ENCODE assay signal across 8 cellular contexts in genomic region chr2:172931256-172931894, GRCh38.
DNase-seq lines count a peak whose midpoint lies in the region; ATAC-seq, FAIRE-seq and TF ChIP-seq lines count a peak whose summit lies in the region.

No MANE protein-coding gene starts in this region.

- no peaks in the 10 kb centered on the region for H3K9me3 Mint-ChIP-seq in Caco-2 (ENCODE audit: unreplicated experiment)

- H2AFZ ChIP-seq in SK-N-SH (ENCODE audit: low read depth) = peak overlapping the region; percentile 81

- DNase-seq in HT-29 (ENCODE audit: low spot score) (peak; percentile 34), SK-N-SH (peak; percentile 59), cardiac muscle cell (ENCODE audit: low read depth in 1 of 2, low spot score in 1 of 2) (peak; percentile 7 to 76), smooth muscle cell of the brain vasculature (ENCODE audit: low read depth, low spot score) (peak; percentile 44), Caco-2 (no peak), D721Med (ENCODE audit: insufficient read length, low spot score) (no peak), anterior cingulate cortex (lab: John Stamatoyannopoulos, UW) (no peak)

- TF ChIP-seq CTCF in SK-N-SH (IDR thresholded peaks at IDR 0.05) (no peak), cardiac muscle cell (IDR thresholded peaks at IDR 0.05; ENCODE audit: low read depth, low read length) (no peak), Caco-2 (IDR thresholded peaks at IDR 0.05; ENCODE audit: insufficient read depth in 1 of 2, low read depth in 1 of 2, low read length in 1 of 2, severe bottlenecking in 1 of 2, unreplicated experiment in 1 of 2) (no peak), D721Med (IDR thresholded peaks at IDR 0.05; ENCODE audit: insufficient read depth, missing control alignments) (no peak)

- BruUV-seq in Caco-2 (replicated peaks; lab: Mats Ljungman, UMichigan) = no TSS peak

- H3F3A ChIP-seq in SK-N-SH (replicated peaks; ENCODE audit: insufficient read depth) = peaks cover 7% of the 10 kb centered on the region

- H3K36me3 ChIP-seq in SK-N-SH (replicated peaks in 1 of 2; ENCODE audit: control insufficient read depth in 1 of 2, insufficient read depth in 2 of 2, low read length in 1 of 2) (no peaks in the 10 kb centered on the region), cardiac muscle cell (no peaks in the 10 kb centered on the region), Caco-2 (ENCODE audit: control insufficient read depth, insufficient read depth, low read length) (no peaks in the 10 kb centered on the region)

- H3K9ac ChIP-seq in SK-N-SH = 0 out of 2 replicates have a peak overlapping the region, but pooled peaks have one; percentile 19

- H3K27me3 ChIP-seq in SK-N-SH (ENCODE audit: insufficient read depth) = no peaks in the 10 kb centered on the region
- no peaks in the 10 kb centered on the region for H3K27me3 ChIP-seq in cardiac muscle cell
- H3K27me3 ChIP-seq in Caco-2 (replicated peaks; ENCODE audit: control insufficient read depth, insufficient read depth, low read length) = no peaks in the 10 kb centered on the region

- no peaks in the 10 kb centered on the region for H4K20me1 ChIP-seq in SK-N-SH (ENCODE audit: insufficient read depth)

- peaks cover 3% of the 10 kb centered on the region for H3K27me3 Mint-ChIP-seq in Caco-2 (ENCODE audit: insufficient read depth, unreplicated experiment)

- intact Hi-C loops in Caco-2 (cut with micrococcal nuclease; ENCODE audit: unreplicated experiment) = no loop called here

- peak overlapping the region; percentile 69 for H3K4me2 ChIP-seq in SK-N-SH

- TF ChIP-seq EP300 in SK-N-SH (IDR thresholded peaks at IDR 0.05; ENCODE audit: borderline replicate concordance in 1 of 2, low read depth in 1 of 2, low read length in 1 of 2) = no peak

- WGBS in SK-N-SH (ENCODE audit: low lambda C conversion rate) = 20% methylated on average over 7 of the region's 7 CpGs

- no peak for FAIRE-seq in D721Med (lab: Jason Lieb, UNC)

- no peaks in the 10 kb centered on the region for H3K9me3 ChIP-seq in SK-N-SH
- no peaks in the 10 kb centered on the region for H3K9me3 ChIP-seq in cardiac muscle cell (ENCODE audit: low read depth)
- H3K9me3 ChIP-seq in Caco-2 = no peaks in the 10 kb centered on the region

- H3K36me3 Mint-ChIP-seq in Caco-2 (ENCODE audit: insufficient read depth, unreplicated experiment) = no peaks in the 10 kb centered on the region

- CTCF ChIA-PET in SK-N-SH (lab: Yijun Ruan, JAX) (interaction anchor here (0.7 to 7.3 kb wide), 66 partner anchors 9 to 683 kb away, joined by 3 to 181 read pairs (median 6); no protein-coding TSS in a partner anchor), Caco-2 (lab: Charles Lee) (interaction anchor here (0.6 to 3.2 kb wide), 6 partner anchors 11 to 376 kb away, joined by 3 to 24 read pairs (median 4); no protein-coding TSS in a partner anchor)

- no peaks in the 10 kb centered on the region for H3K9me2 ChIP-seq in SK-N-SH

- no peak overlapping the region for H3K4me3 Mint-ChIP-seq in Caco-2 (ENCODE audit: unreplicated experiment)

- H3K4me1 ChIP-seq in SK-N-SH (ENCODE audit: control insufficient read depth in 1 of 2, insufficient read depth in 2 of 2, low read depth in 1 of 2, low read length in 1 of 2) = peaks cover 0 to 32% of the 10 kb centered on the region in 2 experiments; a peak in 2 of 4 replicates
- H3K4me1 ChIP-seq in cardiac muscle cell (ENCODE audit: low read depth) = peaks cover 31% of the 10 kb centered on the region
- H3K4me1 ChIP-seq in Caco-2 = peaks cover 8% of the 10 kb centered on the region

- no peak overlapping the region for H3K27ac Mint-ChIP-seq in Caco-2 (ENCODE audit: unreplicated experiment)

- peak; percentile 13 for TF ChIP-seq RAD21 in SK-N-SH (IDR thresholded peaks at IDR 0.05; ENCODE audit: low read length)

- H3K4me1 Mint-ChIP-seq in Caco-2 (ENCODE audit: low read depth, unreplicated experiment) = peaks cover 7% of the 10 kb centered on the region

- no peaks in the 10 kb centered on the region for H3K79me2 ChIP-seq in SK-N-SH (ENCODE audit: insufficient read depth)

- POLR2A ChIA-PET in SK-N-SH (lab: Yijun Ruan, JAX) = interaction anchor here (0.6 to 1.6 kb wide), 5 partner anchors 37 to 273 kb away, joined by 3 to 4 read pairs (median 4); no protein-coding TSS in a partner anchor
- POLR2A ChIA-PET in Caco-2 (lab: Charles Lee) = no interaction called here

- no peak for ATAC-seq in HG03457 (IDR thresholded peaks at IDR 0.05; ENCODE audit: unreplicated experiment)

- H3K27ac ChIP-seq in SK-N-SH (ENCODE audit: low read depth in 2 of 2, low read length in 1 of 2) (peak overlapping the region; percentile 67 to 95), cardiac muscle cell (peak overlapping the region; percentile 63)

- H3K4me3 ChIP-seq in SK-N-SH (ENCODE audit: low read depth in 2 of 2, low read length in 1 of 2) (peak overlapping the region in 1 of 2 experiments; percentile 19; a peak in 1 of 4 replicates), cardiac muscle cell (no peak overlapping the region), Caco-2 (ENCODE audit: low read depth, low read length) (no peak overlapping the region)

TF ChIP-seq in SK-N-SH, 30 proteins besides CTCF, POLR2A, EP300 and RAD21:
- TF ChIP-seq FOXJ3 (CRISPR knock-in tag; IDR thresholded peaks at IDR 0.05) = 0 out of 2 replicates have a peak, but pooled peaks have one; percentile 42
- TF ChIP-seq MXI1 (IDR thresholded peaks at IDR 0.05; ENCODE audit: low read depth, low read length) = peak; percentile 9; the same call in 1 of the 2 replicates
- TF ChIP-seq RCOR1 (IDR thresholded peaks at IDR 0.05; ENCODE audit: low read length) = peak; percentile 6; the same call in 1 of the 2 replicates
- TF ChIP-seq GATA2 (CRISPR knock-in tag; IDR thresholded peaks at IDR 0.05) = peak; percentile 49
- no peak for TF ChIP-seq MAX (IDR thresholded peaks at IDR 0.05; ENCODE audit: low read depth)
- TF ChIP-seq CHD2 (IDR thresholded peaks at IDR 0.05; ENCODE audit: low read length, partially characterized antibody) = peak; percentile 21
- TF ChIP-seq USF2 (IDR thresholded peaks at IDR 0.05; ENCODE audit: borderline replicate concordance, low read depth, low read length) = no peak

Comparison
In these comparisons a context has a peak if more than half of its experiments do, and no peak if none do; other contexts are left out.
1. DNase-seq: peak in HT-29 (single experiment), SK-N-SH (single experiment), cardiac muscle cell (2 of 2) and smooth muscle cell of the brain vasculature (single experiment); none in Caco-2 (0 of 2), D721Med (single experiment) and anterior cingulate cortex (0 of 58).